ENCODE assay signal across 2 cellular contexts in the genomic region with DNA sequence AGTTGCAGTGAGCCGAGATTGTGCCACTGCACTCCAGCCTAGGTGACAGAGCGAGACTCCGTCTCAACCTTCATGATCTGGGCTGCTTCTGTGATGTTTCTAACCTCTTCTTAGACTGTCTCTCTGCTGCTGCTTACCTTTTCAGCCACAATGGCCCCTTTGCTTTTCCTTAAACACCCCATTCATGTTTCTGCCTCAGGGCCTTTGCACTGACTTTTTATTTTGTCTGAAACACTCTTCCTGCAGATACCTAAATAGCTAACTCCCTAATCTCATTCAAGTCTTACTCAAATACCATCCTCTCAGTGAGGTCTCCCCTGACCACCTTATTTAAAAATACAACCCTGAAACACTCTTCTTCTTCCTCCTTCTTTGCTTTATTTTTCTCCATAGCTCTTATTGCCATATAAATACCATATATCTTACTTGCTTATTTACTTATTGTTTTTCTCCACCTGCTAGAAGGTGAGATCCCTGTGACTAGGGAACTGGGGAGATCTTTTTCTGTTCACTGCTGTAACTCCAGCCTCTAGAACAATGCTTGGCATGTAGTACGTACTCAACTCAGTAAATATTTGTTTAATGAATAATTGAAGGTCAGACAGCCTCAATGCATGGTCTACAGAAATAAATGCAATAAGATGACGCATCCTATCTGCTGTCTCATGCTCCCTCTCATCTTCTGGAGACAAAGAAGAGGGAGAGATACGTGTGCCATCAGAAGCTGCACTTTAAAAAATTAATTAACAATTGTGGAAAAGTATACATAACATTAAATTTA.
A peak's percentile ranks its signal among the peaks of the same experiment; 100 is the strongest.
TF ChIP-seq lines count a peak whose summit lies in the region.

No MANE protein-coding gene starts in this region.

TF ChIP-seq in A549, 52 proteins besides CTCF, POLR2A, EP300 and RAD21 (continues in another document):
- TF ChIP-seq, protein P1, sequence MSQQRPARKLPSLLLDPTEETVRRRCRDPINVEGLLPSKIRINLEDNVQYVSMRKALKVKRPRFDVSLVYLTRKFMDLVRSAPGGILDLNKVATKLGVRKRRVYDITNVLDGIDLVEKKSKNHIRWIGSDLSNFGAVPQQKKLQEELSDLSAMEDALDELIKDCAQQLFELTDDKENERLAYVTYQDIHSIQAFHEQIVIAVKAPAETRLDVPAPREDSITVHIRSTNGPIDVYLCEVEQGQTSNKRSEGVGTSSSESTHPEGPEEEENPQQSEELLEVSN (IDR thresholded peaks at IDR 0.05; ENCODE audit: borderline replicate concordance, low read depth): 0 out of 2 replicates have a peak, but pooled peaks have one; percentile 23
- TF ChIP-seq MYC (IDR thresholded peaks at IDR 0.05; ENCODE audit: borderline replicate concordance, low read length) (no peak), USF2 (IDR thresholded peaks at IDR 0.05) (no peak), JUN (IDR thresholded peaks at IDR 0.05) (peak; percentile 72 to 78; a peak in 2 of 5 replicates), HDAC2 (IDR thresholded peaks at IDR 0.05) (no peak), ZSCAN20 (CRISPR knock-in tag; IDR thresholded peaks at IDR 0.05) (no peak), KDM1A (IDR thresholded peaks at IDR 0.05; ENCODE audit: low read depth) (no peak), ZNF302 (CRISPR knock-in tag; IDR thresholded peaks at IDR 0.05) (no peak), NPAS2 (CRISPR knock-in tag; IDR thresholded peaks at IDR 0.05; ENCODE audit: borderline replicate concordance) (no peak), SMC3 (IDR thresholded peaks at IDR 0.05) (no peak), CHD4 (IDR thresholded peaks at IDR 0.05; ENCODE audit: borderline replicate concordance) (no peak), ZC3H11A (IDR thresholded peaks at IDR 0.05) (no peak), FOSB (CRISPR knock-in tag; IDR thresholded peaks at IDR 0.05) (peak; percentile 64; the same call in 1 of the 2 replicates), CBX2 (IDR thresholded peaks at IDR 0.05; ENCODE audit: borderline replicate concordance, low read depth) (no peak), MAFK (IDR thresholded peaks at IDR 0.05; ENCODE audit: partially characterized antibody) (peak; percentile 85), PHF8 (IDR thresholded peaks at IDR 0.05; ENCODE audit: borderline replicate concordance, low read depth) (no peak), SREBF2 (IDR thresholded peaks at IDR 0.05) (no peak), RFX5 (IDR thresholded peaks at IDR 0.05) (no peak), ATOH8 (CRISPR knock-in tag; IDR thresholded peaks at IDR 0.05; ENCODE audit: low read depth) (no peak), CEBPB (IDR thresholded peaks at IDR 0.05) (peak; percentile 12 to 77; a peak in 1 of 4 replicates), EHF (CRISPR knock-in tag; IDR thresholded peaks at IDR 0.05) (0 out of 2 replicates have a peak, but pooled peaks have one; percentile 53), MAZ (IDR thresholded peaks at IDR 0.05; ENCODE audit: borderline replicate concordance, low read depth, low read length) (no peak), FOXS1 (CRISPR knock-in tag; IDR thresholded peaks at IDR 0.05) (peak; percentile 90)
- TF ChIP-seq, protein P2, sequence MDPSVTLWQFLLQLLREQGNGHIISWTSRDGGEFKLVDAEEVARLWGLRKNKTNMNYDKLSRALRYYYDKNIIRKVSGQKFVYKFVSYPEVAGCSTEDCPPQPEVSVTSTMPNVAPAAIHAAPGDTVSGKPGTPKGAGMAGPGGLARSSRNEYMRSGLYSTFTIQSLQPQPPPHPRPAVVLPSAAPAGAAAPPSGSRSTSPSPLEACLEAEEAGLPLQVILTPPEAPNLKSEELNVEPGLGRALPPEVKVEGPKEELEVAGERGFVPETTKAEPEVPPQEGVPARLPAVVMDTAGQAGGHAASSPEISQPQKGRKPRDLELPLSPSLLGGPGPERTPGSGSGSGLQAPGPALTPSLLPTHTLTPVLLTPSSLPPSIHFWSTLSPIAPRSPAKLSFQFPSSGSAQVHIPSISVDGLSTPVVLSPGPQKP (IDR thresholded peaks at IDR 0.05; ENCODE audit: low read depth, low read length): no peak
- TF ChIP-seq, protein P3, sequence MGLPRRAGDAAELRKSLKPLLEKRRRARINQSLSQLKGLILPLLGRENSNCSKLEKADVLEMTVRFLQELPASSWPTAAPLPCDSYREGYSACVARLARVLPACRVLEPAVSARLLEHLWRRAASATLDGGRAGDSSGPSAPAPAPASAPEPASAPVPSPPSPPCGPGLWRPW (IDR thresholded peaks at IDR 0.05): peak; percentile 80
- TF ChIP-seq, protein P4, sequence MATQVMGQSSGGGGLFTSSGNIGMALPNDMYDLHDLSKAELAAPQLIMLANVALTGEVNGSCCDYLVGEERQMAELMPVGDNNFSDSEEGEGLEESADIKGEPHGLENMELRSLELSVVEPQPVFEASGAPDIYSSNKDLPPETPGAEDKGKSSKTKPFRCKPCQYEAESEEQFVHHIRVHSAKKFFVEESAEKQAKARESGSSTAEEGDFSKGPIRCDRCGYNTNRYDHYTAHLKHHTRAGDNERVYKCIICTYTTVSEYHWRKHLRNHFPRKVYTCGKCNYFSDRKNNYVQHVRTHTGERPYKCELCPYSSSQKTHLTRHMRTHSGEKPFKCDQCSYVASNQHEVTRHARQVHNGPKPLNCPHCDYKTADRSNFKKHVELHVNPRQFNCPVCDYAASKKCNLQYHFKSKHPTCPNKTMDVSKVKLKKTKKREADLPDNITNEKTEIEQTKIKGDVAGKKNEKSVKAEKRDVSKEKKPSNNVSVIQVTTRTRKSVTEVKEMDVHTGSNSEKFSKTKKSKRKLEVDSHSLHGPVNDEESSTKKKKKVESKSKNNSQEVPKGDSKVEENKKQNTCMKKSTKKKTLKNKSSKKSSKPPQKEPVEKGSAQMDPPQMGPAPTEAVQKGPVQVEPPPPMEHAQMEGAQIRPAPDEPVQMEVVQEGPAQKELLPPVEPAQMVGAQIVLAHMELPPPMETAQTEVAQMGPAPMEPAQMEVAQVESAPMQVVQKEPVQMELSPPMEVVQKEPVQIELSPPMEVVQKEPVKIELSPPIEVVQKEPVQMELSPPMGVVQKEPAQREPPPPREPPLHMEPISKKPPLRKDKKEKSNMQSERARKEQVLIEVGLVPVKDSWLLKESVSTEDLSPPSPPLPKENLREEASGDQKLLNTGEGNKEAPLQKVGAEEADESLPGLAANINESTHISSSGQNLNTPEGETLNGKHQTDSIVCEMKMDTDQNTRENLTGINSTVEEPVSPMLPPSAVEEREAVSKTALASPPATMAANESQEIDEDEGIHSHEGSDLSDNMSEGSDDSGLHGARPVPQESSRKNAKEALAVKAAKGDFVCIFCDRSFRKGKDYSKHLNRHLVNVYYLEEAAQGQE (IDR thresholded peaks at IDR 0.05): no peak

TF ChIP-seq in endothelial cell of umbilical vein, 7 proteins besides CTCF, POLR2A, EP300 and RAD21:
- no peak for TF ChIP-seq MYC (IDR thresholded peaks at IDR 0.05; ENCODE audit: low read depth, low read length)
- TF ChIP-seq GATA2 (IDR thresholded peaks at IDR 0.05; ENCODE audit: insufficient read depth, insufficient read length, low read depth, low read length): no peak
- no peak for TF ChIP-seq MAX (IDR thresholded peaks at IDR 0.05; ENCODE audit: insufficient read depth, insufficient read length)
- TF ChIP-seq POLR2AphosphoS5 (IDR thresholded peaks at IDR 0.05; ENCODE audit: insufficient read depth, low read depth, low read length): no peak
- TF ChIP-seq JUN (IDR thresholded peaks at IDR 0.05; ENCODE audit: borderline replicate concordance, insufficient read depth, insufficient read length, low read depth): peak; percentile 23
